16 cellular contexts compared by ENCODE assay signal in the genomic region with DNA sequence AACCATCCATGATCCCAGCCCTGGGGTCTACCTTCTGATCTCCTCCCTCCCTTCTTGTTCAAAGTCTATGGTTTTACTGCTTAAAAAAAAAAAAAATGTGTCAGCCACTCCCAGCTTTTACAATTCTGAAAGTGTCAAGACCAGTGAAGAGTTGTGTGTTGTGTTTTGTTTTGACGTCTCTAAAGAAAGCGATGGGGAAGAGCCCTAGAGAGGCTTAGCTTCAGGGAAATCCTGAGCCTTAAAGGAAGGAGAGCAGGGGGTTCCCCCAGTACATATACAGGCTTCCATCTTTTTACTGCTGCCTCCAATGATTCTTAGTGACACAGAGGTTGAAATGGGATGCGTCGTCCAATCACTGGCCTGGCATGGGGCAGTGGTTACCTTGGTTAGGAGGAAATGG. TPM values are rescaled to one million over a fixed set of nuclear protein-coding genes. Genes with fewer than 3 reads are reported as not detected.
A peak's percentile ranks its signal among the peaks of the same experiment; 100 is the strongest.
DNase-seq lines count a peak whose midpoint lies in the region; ATAC-seq and TF ChIP-seq lines count a peak whose summit lies in the region.
"Had no signal": no experiment of that assay in that cellular context is flagged by ENCODE, and none has a peak within 500 bp of the region (broad histone marks: within the 10 kb centered on the region; RNA-seq: fewer than 3 reads in every experiment).

No MANE protein-coding gene starts in this region.

- no peak overlapping the region for H2AFZ ChIP-seq in trophoblast cell (ENCODE audit: insufficient read depth, low read length, poor library complexity)

- H3K79me1 ChIP-seq in trophoblast cell (ENCODE audit: low read length), result no peaks in the 10 kb centered on the region

- H3K4me1 Mint-ChIP-seq in glutamatergic neuron (ENCODE audit: low read depth, unreplicated experiment) (peaks cover 36% of the 10 kb centered on the region), mesothelial cell of epicardium (peaks cover 32% of the 10 kb centered on the region)

- DNase-seq in glutamatergic neuron, result no peak
- no peak for DNase-seq in mesothelial cell of epicardium (ENCODE audit: low spot score in 2 of 2, unreplicated experiment in 2 of 2)
- no peak for DNase-seq in trophoblast cell
- DNase-seq in HuH-7.5 (ENCODE audit: low spot score), result no peak
- DNase-seq: CD4-positive, alpha-beta T cell; DMS153; KBM-7; NCI-H1105; NCI-H2081 treated with DMSO at 0.1 percent for 48 hours; SHP77 had no signal

- no peak overlapping the region for H3K14ac ChIP-seq in trophoblast cell (ENCODE audit: low read length)

- peaks cover 16% of the 10 kb centered on the region for H3K27me3 Mint-ChIP-seq in glutamatergic neuron (ENCODE audit: unreplicated experiment)
- peaks cover 5% of the 10 kb centered on the region for H3K27me3 Mint-ChIP-seq in mesothelial cell of epicardium (ENCODE audit: low read depth)

- H3K4me2 ChIP-seq in trophoblast cell (ENCODE audit: low read length), result no peak overlapping the region

- H3K27ac ChIP-seq in angular gyrus (ENCODE audit: low read depth, low read length) (peak overlapping the region; percentile 65), trophoblast cell (ENCODE audit: low read depth, low read length) (peak overlapping the region; percentile 42)

- H2BK5ac ChIP-seq in trophoblast cell (ENCODE audit: low read depth, low read length, poor library complexity), result peak overlapping the region; percentile 1

- H2AK5ac ChIP-seq in trophoblast cell (ENCODE audit: low read length), result no peak overlapping the region

- peaks cover 0 to 5% of the 10 kb centered on the region in 2 experiments for H3K4me1 ChIP-seq in trophoblast cell (ENCODE audit: control insufficient read depth in 1 of 2, insufficient read depth in 2 of 2, low read length in 2 of 2)

- no peak overlapping the region for H2BK120ac ChIP-seq in trophoblast cell (ENCODE audit: insufficient read depth, low read length, poor library complexity)

- H3K36me3 ChIP-seq in trophoblast cell (ENCODE audit: control insufficient read depth in 1 of 2, insufficient read depth in 2 of 2, low read length in 2 of 2), result no peaks in the 10 kb centered on the region
- H3K36me3 ChIP-seq: BE2C had no signal

- no peaks in the 10 kb centered on the region for H3K9me3 ChIP-seq in trophoblast cell (ENCODE audit: insufficient read depth, low read depth, low read length)
- H3K9me3 ChIP-seq: BE2C, Caco-2 had no signal

- no CpG with 5 or more reads among the region's 4 CpGs for WGBS in trophoblast cell (ENCODE audit: extremely low coverage, insufficient coverage, insufficient read length)

- no peak overlapping the region for H4K8ac ChIP-seq in trophoblast cell (ENCODE audit: low read depth, low read length)

- H3K27me3 ChIP-seq in trophoblast cell (ENCODE audit: insufficient read depth, low read length), result no peaks in the 10 kb centered on the region
- H3K27me3 ChIP-seq: BE2C had no signal

- ATAC-seq in GM18511 (IDR thresholded peaks at IDR 0.05; ENCODE audit: unreplicated experiment), result no peak
- ATAC-seq in GM19463 (IDR thresholded peaks at IDR 0.05; ENCODE audit: unreplicated experiment), result no peak

- H3K4ac ChIP-seq in trophoblast cell (ENCODE audit: low read depth, low read length), result no peak overlapping the region

- peaks cover 2% of the 10 kb centered on the region for H3K79me2 ChIP-seq in trophoblast cell (ENCODE audit: control insufficient read depth, insufficient read depth, low read length, poor library complexity)

- no peak overlapping the region for H4K12ac ChIP-seq in trophoblast cell (ENCODE audit: low read depth, low read length)

- no peak overlapping the region for H3K4me3 ChIP-seq in trophoblast cell (ENCODE audit: low read depth, low read length)

- no peak overlapping the region for H3K23ac ChIP-seq in trophoblast cell (ENCODE audit: low read length)

- peak overlapping the region; percentile 46 for H4K91ac ChIP-seq in trophoblast cell (ENCODE audit: low read depth, low read length)

- no peak overlapping the region for H3K9ac ChIP-seq in trophoblast cell (ENCODE audit: low read length)

- TF ChIP-seq CTCF in glutamatergic neuron (IDR thresholded peaks at IDR 0.05; ENCODE audit: partially characterized antibody, unreplicated experiment) (no peak), mesothelial cell of epicardium (IDR thresholded peaks at IDR 0.05; ENCODE audit: unreplicated experiment) (no peak)

- H3K27ac Mint-ChIP-seq in glutamatergic neuron (ENCODE audit: unreplicated experiment) (peak overlapping the region; percentile 53), mesothelial cell of epicardium (peak overlapping the region; percentile 87)
- H3K27ac Mint-ChIP-seq: CD4-positive, alpha-beta T cell had no signal

- H3K18ac ChIP-seq in trophoblast cell (ENCODE audit: low read length), result no peak overlapping the region

- H3K4me3 Mint-ChIP-seq in glutamatergic neuron (ENCODE audit: unreplicated experiment) (no peak overlapping the region), mesothelial cell of epicardium (no peak overlapping the region)
- H3K4me3 Mint-ChIP-seq: CD4-positive, alpha-beta T cell had no signal

- H3K9me3 Mint-ChIP-seq in glutamatergic neuron (ENCODE audit: unreplicated experiment), result peaks cover 6% of the 10 kb centered on the region
- H3K9me3 Mint-ChIP-seq in mesothelial cell of epicardium, result no peaks in the 10 kb centered on the region
- H3K9me3 Mint-ChIP-seq: CD4-positive, alpha-beta T cell had no signal

- H3K36me3 Mint-ChIP-seq in glutamatergic neuron (ENCODE audit: unreplicated experiment) (peaks cover 4% of the 10 kb centered on the region), mesothelial cell of epicardium (no peaks in the 10 kb centered on the region)

- H2BK12ac ChIP-seq in trophoblast cell (ENCODE audit: low read length), result no peak overlapping the region

RNA-seq across cellular contexts. Expression of a gene that starts 13.9 kb away (rescaled TPM):
- not detected for total RNA-seq in glutamatergic neuron (ENCODE audit: unreplicated experiment)
- 77.3 to 86.0 TPM (median 82.1 TPM) in 3 replicates for total RNA-seq in mesothelial cell of epicardium
- polyA plus RNA-seq in trophoblast cell (2013), result 0.32 and 0.34 TPM in 2 replicates
- total RNA-seq: CD4-positive, alpha-beta T cell; OCI-LY7 had no signal

RNA-seq across cellular contexts. Expression of a gene that starts 59.5 kb away (rescaled TPM):
- total RNA-seq in glutamatergic neuron (ENCODE audit: unreplicated experiment) (88.6 TPM), mesothelial cell of epicardium (186 to 192 TPM (median 191 TPM) in 3 replicates)
- 28.9 and 30.4 TPM in 2 replicates for polyA plus RNA-seq in trophoblast cell (2013)

Comparison
In these comparisons a context has a peak if more than half of its experiments do, and no peak if none do; other contexts are left out.
1. RNA of a gene that starts 13.9 kb away (total RNA-seq): 77.3 to 86.0 TPM in mesothelial cell of epicardium; not detected in glutamatergic neuron (single experiment); every median in the first group is over 10 times any median in the second.